9 cellular contexts compared by ENCODE assay signal in genomic region chr12:71665109-71665476, GRCh38. TPM values are rescaled to one million over a fixed set of nuclear protein-coding genes. Genes with fewer than 3 reads are reported as not detected.
DNase-seq lines count a peak whose midpoint lies in the region; ATAC-seq and TF ChIP-seq lines count a peak whose summit lies in the region.
"Had no signal": no experiment of that assay in that cellular context is flagged by ENCODE, and none has a peak within 500 bp of the region (broad histone marks: within the 10 kb centered on the region; RNA-seq: fewer than 3 reads in every experiment).

No MANE protein-coding gene starts in this region.

- POLR2A ChIA-PET in Caco-2 (lab: Charles Lee), result no interaction called here

- no peak for ATAC-seq in GM21381 (IDR thresholded peaks at IDR 0.05; ENCODE audit: unreplicated experiment)
- no peak for ATAC-seq in HG02588 (IDR thresholded peaks at IDR 0.05; ENCODE audit: unreplicated experiment)

- peak overlapping the region; percentile 97 to 99 for H3K9ac ChIP-seq in duodenal mucosa (ENCODE audit: low read depth in 1 of 2, low read length in 2 of 2)

- BruUV-seq in Caco-2 (replicated peaks; lab: Mats Ljungman, UMichigan), result no TSS peak

- CTCF ChIA-PET in Caco-2 (lab: Charles Lee), result no interaction called here

- H3K27ac ChIP-seq in duodenal mucosa (ENCODE audit: low read depth, low read length) (no peak overlapping the region), neutrophil (peak overlapping the region; percentile 96)

- no peaks in the 10 kb centered on the region for H3K9me3 Mint-ChIP-seq in Caco-2 (ENCODE audit: unreplicated experiment)

- peak overlapping the region; percentile 98 for H3K4me3 Mint-ChIP-seq in Caco-2 (ENCODE audit: unreplicated experiment)

- intact Hi-C loops in Caco-2 (cut with micrococcal nuclease; ENCODE audit: unreplicated experiment), result no loop called here

- DNase-seq in Caco-2 (no peak), MG63 (no peak), DMS153 treated with DMSO at 0.1 percent for 48 hours (lab: John Stamatoyannopoulos, UW; ENCODE audit: unreplicated experiment) (no peak), NCI-H524 treated with DMSO at 0.1 percent for 48 hours (lab: John Stamatoyannopoulos, UW) (no peak)
- DNase-seq: effector CD8-positive, alpha-beta T cell had no signal

- H3K4me1 ChIP-seq in Caco-2 (peaks cover 7% of the 10 kb centered on the region; the same call in 1 of the 2 replicates), duodenal mucosa (ENCODE audit: control insufficient read depth in 1 of 2, insufficient read depth in 2 of 2, low read length in 2 of 2) (peaks cover 12 to 14% of the 10 kb centered on the region in 2 donors), neutrophil (ENCODE audit: control insufficient read depth in 1 of 2, insufficient read depth in 1 of 2, low read depth in 1 of 2, low read length in 1 of 2) (peaks cover 25 to 34% of the 10 kb centered on the region in 2 experiments)

- no peaks in the 10 kb centered on the region for H3K9me3 ChIP-seq in Caco-2
- H3K9me3 ChIP-seq in MG63, result no peaks in the 10 kb centered on the region
- no peaks in the 10 kb centered on the region for H3K9me3 ChIP-seq in duodenal mucosa (ENCODE audit: control insufficient read depth in 1 of 2, low read length in 2 of 2)
- no peaks in the 10 kb centered on the region for H3K9me3 ChIP-seq in neutrophil

- peak overlapping the region; percentile 78 for H3K4me3 ChIP-seq in Caco-2 (ENCODE audit: low read depth, low read length)
- H3K4me3 ChIP-seq in MG63, result peak overlapping the region; percentile 89
- H3K4me3 ChIP-seq in duodenal mucosa (ENCODE audit: low read depth in 1 of 2, low read length in 2 of 2), result peak overlapping the region; percentile 95 to 96
- peak overlapping the region; percentile 92 to 94 for H3K4me3 ChIP-seq in neutrophil (ENCODE audit: low read depth in 1 of 2, low read length in 1 of 2)

- no peaks in the 10 kb centered on the region for H3K27me3 ChIP-seq in Caco-2 (replicated peaks; ENCODE audit: control insufficient read depth, insufficient read depth, low read length)
- no peaks in the 10 kb centered on the region for H3K27me3 ChIP-seq in MG63
- H3K27me3 ChIP-seq in duodenal mucosa (ENCODE audit: control insufficient read depth in 1 of 2, insufficient read depth in 2 of 2, low read length in 2 of 2), result no peaks in the 10 kb centered on the region
- H3K27me3 ChIP-seq in neutrophil, result no peaks in the 10 kb centered on the region

- H3K36me3 ChIP-seq in Caco-2 (ENCODE audit: control insufficient read depth, insufficient read depth, low read length), result no peaks in the 10 kb centered on the region
- peaks cover 20% of the 10 kb centered on the region for H3K36me3 ChIP-seq in MG63
- H3K36me3 ChIP-seq in duodenal mucosa (ENCODE audit: control insufficient read depth in 1 of 2, insufficient read depth in 2 of 2, low read length in 2 of 2), result no peaks in the 10 kb centered on the region
- H3K36me3 ChIP-seq in neutrophil, result peaks cover 2% of the 10 kb centered on the region

- TF ChIP-seq CTCF in Caco-2 (IDR thresholded peaks at IDR 0.05; ENCODE audit: insufficient read depth in 1 of 2, low read depth in 1 of 2, low read length in 1 of 2, severe bottlenecking in 1 of 2, unreplicated experiment in 1 of 2) (no peak), neutrophil (IDR thresholded peaks at IDR 0.05) (no peak)

- peaks cover 29% of the 10 kb centered on the region for H3K36me3 Mint-ChIP-seq in Caco-2 (ENCODE audit: insufficient read depth, unreplicated experiment)

- no peaks in the 10 kb centered on the region for H3K27me3 Mint-ChIP-seq in Caco-2 (ENCODE audit: insufficient read depth, unreplicated experiment)

- peaks cover 6% of the 10 kb centered on the region for H3K4me1 Mint-ChIP-seq in Caco-2 (ENCODE audit: low read depth, unreplicated experiment)

- H3K27ac Mint-ChIP-seq in Caco-2 (ENCODE audit: unreplicated experiment), result peak overlapping the region; percentile 99

RNA-seq across cellular contexts. Expression of gene THAP2, which starts 1.0 kb away (rescaled TPM):
- 2.7 and 4.6 TPM in 2 replicates for total RNA-seq in Caco-2 (2022)
- 1.3 and 3.0 TPM in 2 replicates for total RNA-seq in MG63 (2014; rRNA removed; shearing (Covaris generic); ENCODE audit: low replicate concordance)

RNA-seq across cellular contexts. Expression of gene ZFC3H1, which starts 1.4 kb away (rescaled TPM):
- total RNA-seq in Caco-2 (2022), result 48.7 and 50.7 TPM in 2 replicates
- total RNA-seq in MG63 (2014; rRNA removed; shearing (Covaris generic); ENCODE audit: low replicate concordance), result 11.5 and 34.6 TPM in 2 replicates

RNA-seq across cellular contexts. Expression of gene TMEM19, which starts 20.8 kb away (rescaled TPM):
- total RNA-seq in Caco-2 (2022), result 17.8 and 24.2 TPM in 2 replicates
- 30.5 and 47.5 TPM in 2 replicates for total RNA-seq in MG63 (2014; rRNA removed; shearing (Covaris generic); ENCODE audit: low replicate concordance)
